Comparison of ENCODE assay signal across 5 cellular contexts in genomic region chr19:35051268-35051667, GRCh38. TPM values are rescaled to one million over a fixed set of nuclear protein-coding genes. Genes with fewer than 3 reads are reported as not detected.
"Had no signal": no experiment of that assay in that cellular context is flagged by ENCODE, and none has a peak within 500 bp of the region (broad histone marks: within the 10 kb centered on the region; RNA-seq: fewer than 3 reads in every experiment).

No MANE protein-coding gene starts in this region.

RNA-seq across cellular contexts. Expression of gene HPN, which starts 9.7 kb away (rescaled TPM):
- total RNA-seq: MCF 10A, NCI-H460, RPMI7951, SJCRH30, SK-MEL-5 had no signal
